ENCODE assay signal across 20 cellular contexts in the genomic region with DNA sequence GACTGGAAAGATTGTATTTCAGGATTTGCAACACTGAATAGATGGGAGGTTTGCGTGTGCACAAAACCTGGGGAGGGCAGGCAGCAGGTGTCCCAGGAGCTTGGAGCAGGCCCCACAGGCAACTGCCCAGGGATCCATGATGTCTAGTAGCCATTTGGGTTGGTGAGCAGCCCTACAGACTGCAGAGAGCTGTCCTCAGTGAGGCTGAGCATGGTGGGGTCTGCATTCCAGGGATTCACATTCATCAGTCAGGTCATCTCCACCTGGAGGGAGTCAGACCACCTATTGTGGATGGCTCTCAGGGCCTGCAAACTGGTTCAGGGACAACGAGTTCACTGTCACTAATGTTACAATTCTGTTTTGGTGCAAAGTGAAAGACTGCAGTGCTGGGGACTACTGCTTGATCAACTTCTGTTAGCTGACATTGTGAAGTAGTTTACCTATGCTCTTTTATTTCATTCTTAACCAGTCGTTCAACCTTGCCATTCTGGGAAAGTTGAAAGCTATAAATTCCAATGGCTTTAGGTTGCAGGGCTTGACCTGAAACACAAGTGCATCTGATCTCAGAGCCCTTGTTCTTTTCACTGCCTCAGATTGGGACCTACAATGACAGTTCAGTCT.
"Had no signal": no experiment of that assay in that cellular context is flagged by ENCODE, and none has a peak within 500 bp of the region (broad histone marks: within the 10 kb centered on the region; RNA-seq: fewer than 3 reads in every experiment).

No MANE protein-coding gene starts in this region.

- H3K36me3 ChIP-seq: esophagus muscularis mucosa, gastrocnemius medialis, heart right ventricle, ovary, right atrium auricular region, sigmoid colon, stomach, thoracic aorta, transverse colon had no signal

- FAIRE-seq: endometrium had no signal

- H3K9me3 ChIP-seq: esophagus muscularis mucosa, gastrocnemius medialis, mucosa of descending colon, ovary, right atrium auricular region, sigmoid colon, stomach, thoracic aorta, transverse colon had no signal

- H3K4me1 ChIP-seq: esophagus muscularis mucosa, gastrocnemius medialis, heart right ventricle, right atrium auricular region, stomach, transverse colon had no signal

- H3K4me3 ChIP-seq: coronary artery, esophagus muscularis mucosa, gastrocnemius medialis, heart right ventricle, mucosa of descending colon, ovary, right atrium auricular region, sigmoid colon, skin epidermis, stomach, thoracic aorta, transverse colon had no signal

- H3K27me3 Mint-ChIP-seq: naive thymus-derived CD8-positive, alpha-beta T cell had no signal

- H3K27ac ChIP-seq: coronary artery, epithelial cell of prostate, esophagus muscularis mucosa, gastrocnemius medialis, heart right ventricle, ovary, right atrium auricular region, sigmoid colon, skin epidermis, stomach, thoracic aorta, transverse colon had no signal

- ATAC-seq: heart right ventricle; naive thymus-derived CD8-positive, alpha-beta T cell had no signal

- DNase-seq: effector CD8-positive, alpha-beta T cell; gastrocnemius medialis; heart right ventricle; kidney glomerular epithelial cell; mammary epithelial cell; naive thymus-derived CD8-positive, alpha-beta T cell; ovary; sigmoid colon; stimulated activated CD4-positive, alpha-beta T cell treated with anti-CD3 and anti-CD28 coated beads, Interleukin-12 subunit alpha, Interleukin-12 subunit beta, amount 100 ng/mL, for 4 hours; stimulated activated naive CD4-positive, alpha-beta T cell; stomach; transverse colon had no signal

- H3K27me3 ChIP-seq: esophagus muscularis mucosa, gastrocnemius medialis, heart right ventricle, ovary, right atrium auricular region, sigmoid colon, stomach, transverse colon had no signal
